ENCODE assay signal across 8 cellular contexts in genomic region chr9:127578952-127579853, GRCh38. TPM values are rescaled to one million over a fixed set of nuclear protein-coding genes. Genes with fewer than 3 reads are reported as not detected.
A peak's percentile ranks its signal among the peaks of the same experiment; 100 is the strongest.
DNase-seq lines count a peak whose midpoint lies in the region; ATAC-seq and TF ChIP-seq lines count a peak whose summit lies in the region.

No MANE protein-coding gene starts in this region.

- H3K56ac ChIP-seq in IMR-90 (ENCODE audit: extremely low read depth, insufficient read depth, low read length), result peak overlapping the region; percentile 98

- TF ChIP-seq CTCF in IMR-90 (conservative IDR thresholded peaks at IDR 0.05; ENCODE audit: low read depth, low read length) (peak; percentile 38), foreskin fibroblast (IDR thresholded peaks at IDR 0.05; ENCODE audit: low read depth, low read length) (peak; percentile 42)

- H2AK5ac ChIP-seq in IMR-90 (ENCODE audit: low read depth, low read length), result peak overlapping the region; percentile 99

- peak overlapping the region; percentile 83 for H2AFZ ChIP-seq in IMR-90 (replicated peaks; ENCODE audit: low read length, poor library complexity)

- intact Hi-C loops in IMR-90 (cut with micrococcal nuclease), result loop anchor here (2.0 kb wide), 1 partner anchor 58 kb away; no protein-coding TSS in a partner anchor

- peak overlapping the region; percentile 96 for H2BK15ac ChIP-seq in IMR-90 (ENCODE audit: low read depth, low read length)

- peak overlapping the region; percentile 95 for H3K18ac ChIP-seq in IMR-90 (ENCODE audit: low read depth, low read length)

- H3K4me3 ChIP-seq in IMR-90 (ENCODE audit: insufficient read depth, low read depth, low read length) (peak overlapping the region; percentile 33), SJSA1 (peak overlapping the region; percentile 23), foreskin fibroblast (ENCODE audit: low read depth in 1 of 2, low read length in 2 of 2) (peak overlapping the region; percentile 50 to 53)

- peak overlapping the region; percentile 100 for H2AK9ac ChIP-seq in IMR-90 (replicated peaks; ENCODE audit: low read depth, low read length, poor library complexity)

- H4K91ac ChIP-seq in IMR-90 (ENCODE audit: insufficient read depth, low read depth, low read length), result peak overlapping the region; percentile 100

- TSS peak; percentile 52 for BruUV-seq in IMR-90 (replicated peaks; lab: Mats Ljungman, UMichigan)

- H3K9me3 ChIP-seq in IMR-90 (ENCODE audit: control insufficient read depth, insufficient read depth, low read length) (no peaks in the 10 kb centered on the region), SJSA1 (replicated peaks) (no peaks in the 10 kb centered on the region; the same call in 1 of the 2 replicates)

- CTCF ChIA-PET in IMR-90 (lab: Yijun Ruan, JAX), result interaction anchor here (0.8 to 1.0 kb wide), 3 partner anchors 10 to 88 kb away, joined by 3 read pairs; no protein-coding TSS in a partner anchor

- H3K4me1 ChIP-seq in IMR-90 (ENCODE audit: control insufficient read depth, insufficient read depth, low read length) (peaks cover 25% of the 10 kb centered on the region), SJSA1 (replicated peaks) (peaks cover 63% of the 10 kb centered on the region)

- in situ Hi-C loops in IMR-90 (cut with MboI; ENCODE audit: low sequenced_read_pairs), result no loop called here

- H3K36me3 ChIP-seq in IMR-90 (ENCODE audit: control insufficient read depth, insufficient read depth, low read length) (no peaks in the 10 kb centered on the region), SJSA1 (no peaks in the 10 kb centered on the region)

- H4K8ac ChIP-seq in IMR-90 (ENCODE audit: low read depth in 2 of 2, low read length in 2 of 2), result peak overlapping the region; percentile 94 to 99

- peak overlapping the region; percentile 97 for H3K4ac ChIP-seq in IMR-90 (ENCODE audit: low read depth, low read length)

- H3K23ac ChIP-seq in IMR-90 (ENCODE audit: low read depth, low read length), result peak overlapping the region; percentile 94

- H3K27me3 Mint-ChIP-seq in stimulated activated naive CD8-positive, alpha-beta T cell treated with anti-CD3 and anti-CD28 coated beads, Interleukin-15, amount 100 ng/mL, for 72 hours, result peaks cover 7% of the 10 kb centered on the region

- H3K27me3 ChIP-seq in IMR-90 (ENCODE audit: control insufficient read depth, insufficient read depth, low read length) (no peaks in the 10 kb centered on the region), SJSA1 (replicated peaks) (no peaks in the 10 kb centered on the region)

- H3K14ac ChIP-seq in IMR-90 (replicated peaks; ENCODE audit: low read depth, low read length), result peak overlapping the region; percentile 96

- POLR2A ChIA-PET in IMR-90 (lab: Charles Lee; ENCODE audit: unreplicated experiment), result interaction anchor here (0.6 to 1.8 kb wide), 4 partner anchors 9 to 405 kb away, joined by 3 to 7 read pairs (median 3); no protein-coding TSS in a partner anchor

- peak overlapping the region; percentile 78 for H3K9ac ChIP-seq in IMR-90 (ENCODE audit: low read depth, low read length)

- DNase-seq in COR-L47 (lab: John Stamatoyannopoulos, UW) (peak; percentile 88), IMR-90 (peak; percentile 98), SJSA1 (ENCODE audit: low read depth in 1 of 2, low spot score in 2 of 2) (peak; percentile 93 to 97), foreskin fibroblast (peak; percentile 99 to 100), non-pigmented ciliary epithelial cell (ENCODE audit: low read depth) (peak; percentile 77)
- DNase-seq in activated naive CD4-positive, alpha-beta T cell treated with Interleukin-2 at 50 U/mL for 16 hours, result peak; percentile 80
- DNase-seq in stimulated activated naive CD8-positive, alpha-beta T cell treated with anti-CD3 and anti-CD28 coated beads, Interleukin-15, amount 100 ng/mL, for 72 hours, result peak; percentile 75 to 82

- H2BK5ac ChIP-seq in IMR-90 (ENCODE audit: low read depth, low read length, poor library complexity, severe bottlenecking), result peak overlapping the region; percentile 98

- peak overlapping the region; percentile 98 for H2BK20ac ChIP-seq in IMR-90 (ENCODE audit: low read depth, low read length)

- peak overlapping the region; percentile 93 for H3K27ac ChIP-seq in IMR-90 (ENCODE audit: insufficient read depth, low read length)
- H3K27ac ChIP-seq in SJSA1, result peak overlapping the region; percentile 78

- peak overlapping the region; percentile 96 for H2BK120ac ChIP-seq in IMR-90 (ENCODE audit: low read depth, low read length)

- H3K4me1 Mint-ChIP-seq in stimulated activated naive CD8-positive, alpha-beta T cell treated with anti-CD3 and anti-CD28 coated beads, Interleukin-15, amount 100 ng/mL, for 72 hours, result peaks cover 41% of the 10 kb centered on the region

- TF ChIP-seq POLR2A in IMR-90 (IDR thresholded peaks at IDR 0.05; ENCODE audit: low read depth, low read length), result 0 out of 2 replicates have a peak, but pooled peaks have one; percentile 15

- no peaks in the 10 kb centered on the region for H3K9me3 Mint-ChIP-seq in stimulated activated naive CD8-positive, alpha-beta T cell treated with anti-CD3 and anti-CD28 coated beads, Interleukin-15, amount 100 ng/mL, for 72 hours

- peaks cover 24 to 70% of the 10 kb centered on the region in 2 experiments for H3K79me1 ChIP-seq in IMR-90 (ENCODE audit: low read depth in 1 of 2, low read length in 2 of 2)

- peak; percentile 92 for ATAC-seq in IMR-90 (ENCODE audit: low read depth)
- ATAC-seq in stimulated activated naive CD8-positive, alpha-beta T cell treated with anti-CD3 and anti-CD28 coated beads, Interleukin-15, amount 100 ng/mL, for 72 hours, result peak; percentile 100
- ATAC-seq in HG02642 (IDR thresholded peaks at IDR 0.05; ENCODE audit: poor library complexity, unreplicated experiment), result no peak

- H4K5ac ChIP-seq in IMR-90 (ENCODE audit: low read depth, low read length), result peak overlapping the region; percentile 96

- H3K4me2 ChIP-seq in IMR-90 (ENCODE audit: low read depth, low read length), result peak overlapping the region; percentile 78

- 9% methylated on average over 4 of the region's 21 CpGs; no CpG with 5 or more reads in 1 of the 2 experiments for WGBS in IMR-90 (ENCODE audit: extremely low coverage in 2 of 2, insufficient read length in 1 of 2), 2 experiments

- peak; percentile 37; the same call in 1 of the 2 replicates for TF ChIP-seq RAD21 in IMR-90 (IDR thresholded peaks at IDR 0.05; ENCODE audit: low read length)

- H3K4me3 Mint-ChIP-seq in stimulated activated naive CD8-positive, alpha-beta T cell treated with anti-CD3 and anti-CD28 coated beads, Interleukin-15, amount 100 ng/mL, for 72 hours, result peak overlapping the region; percentile 70 to 74

- dilution Hi-C loops in IMR-90 (cut with HindIII; ENCODE audit: low sequenced_read_pairs, unreplicated experiment), result no loop called here

- H3K27ac Mint-ChIP-seq in stimulated activated naive CD8-positive, alpha-beta T cell treated with anti-CD3 and anti-CD28 coated beads, Interleukin-15, amount 100 ng/mL, for 72 hours, result peak overlapping the region in 1 of 2 donors; percentile 47

- peaks cover 24% of the 10 kb centered on the region for H3K9me1 ChIP-seq in IMR-90 (ENCODE audit: insufficient read depth, low read length)

- H4K20me1 ChIP-seq in IMR-90 (ENCODE audit: insufficient read depth, low read length), result no peaks in the 10 kb centered on the region

TF ChIP-seq in IMR-90, 13 proteins besides CTCF, POLR2A, EP300 and RAD21:
- peak; percentile 52 for TF ChIP-seq CEBPB (IDR thresholded peaks at IDR 0.05; ENCODE audit: low read depth, low read length)
- peak; percentile 65; the same call in 1 of the 2 replicates for TF ChIP-seq BHLHE40 (IDR thresholded peaks at IDR 0.05; ENCODE audit: low read depth, low read length)
- no peak for TF ChIP-seq CHD1 (IDR thresholded peaks at IDR 0.05; ENCODE audit: low read depth, low read length)
- TF ChIP-seq RCOR1 (IDR thresholded peaks at IDR 0.05; ENCODE audit: insufficient replicate concordance, low read length), result no peak
- TF ChIP-seq SMC3 (IDR thresholded peaks at IDR 0.05; ENCODE audit: low read depth, low read length), result no peak
- no peak for TF ChIP-seq USF2 (IDR thresholded peaks at IDR 0.05; ENCODE audit: low read depth, low read length)
- TF ChIP-seq ELK1 (IDR thresholded peaks at IDR 0.05; ENCODE audit: borderline replicate concordance, low read depth, low read length), result no peak
- TF ChIP-seq FOS (IDR thresholded peaks at IDR 0.05; ENCODE audit: low read depth, low read length), result peak; percentile 99
- TF ChIP-seq NFE2L2 (IDR thresholded peaks at IDR 0.05; ENCODE audit: low read depth, low read length), result peak; percentile 89
- TF ChIP-seq RFX5 (IDR thresholded peaks at IDR 0.05; ENCODE audit: low read depth, low read length), result no peak
- TF ChIP-seq MAZ (IDR thresholded peaks at IDR 0.05; ENCODE audit: borderline replicate concordance, low read depth, low read length), result peak; percentile 98
- no peak; the same call in 1 of the 2 replicates for TF ChIP-seq MXI1 (IDR thresholded peaks at IDR 0.05; ENCODE audit: borderline replicate concordance, low read depth, low read length)
- TF ChIP-seq MAFK (IDR thresholded peaks at IDR 0.05; ENCODE audit: low read depth, low read length), result peak; percentile 33; the same call in 1 of the 2 replicates

RNA-seq across cellular contexts. Expression of gene STXBP1, which starts 32.9 kb away (rescaled TPM):
- 15.8 and 18.9 TPM in 2 replicates for total RNA-seq in IMR-90 (2012; rRNA removed)
- polyA plus RNA-seq in IMR-90 (2012; rRNA removed), result 21.7 and 22.6 TPM in 2 replicates
- 17.5 and 24.5 TPM in 2 replicates for polyA plus RNA-seq in IMR-90 (2012; cell fraction: cytosol; rRNA removed)
- 26.3 and 44.5 TPM in 2 replicates for polyA plus RNA-seq in IMR-90 (2012; cell fraction: nucleus; rRNA removed; ENCODE audit: low replicate concordance)
- 18.4 and 72.6 TPM in 2 replicates for total RNA-seq in SJSA1 (2014; rRNA removed; shearing (Covaris generic))
